28 cellular contexts compared by ENCODE assay signal in the genomic region with DNA sequence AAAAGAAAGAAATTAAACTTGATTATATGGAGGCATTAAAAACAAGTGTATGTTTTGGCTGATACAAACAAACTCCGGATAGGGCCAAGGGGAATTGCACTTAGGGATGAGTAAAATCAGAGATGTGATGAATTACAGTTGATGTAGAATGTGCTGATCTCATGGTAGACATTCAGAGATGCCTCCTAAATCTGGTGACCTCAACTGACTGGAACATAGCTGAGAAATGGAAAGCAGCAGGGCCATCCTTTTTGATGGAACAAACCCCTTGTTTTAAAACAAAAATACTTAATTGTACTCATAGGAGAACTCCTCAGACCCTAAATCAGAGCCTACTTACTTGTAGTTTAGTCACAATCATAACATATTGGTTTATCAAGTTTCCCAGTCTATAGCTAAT.
"Had no signal": no experiment of that assay in that cellular context is flagged by ENCODE, and none has a peak within 500 bp of the region (broad histone marks: within the 10 kb centered on the region; RNA-seq: fewer than 3 reads in every experiment).

No MANE protein-coding gene starts in this region.

- ATAC-seq: activated CD8-positive, alpha-beta T cell treated with anti-CD3 and anti-CD28 coated beads for 36 hours; activated T-cell treated with anti-CD3 and anti-CD28 coated beads, Interleukin-2, amount 50 U/mL, for 72 hours; activated T-helper 17 cell treated with anti-CD3 and anti-CD28 coated beads, Interleukin-2, amount 50 U/mL, for 72 hours; PC-3 had no signal

- H3K9me3 ChIP-seq: Peyer's patch had no signal

- H3K4me3 ChIP-seq: Peyer's patch had no signal

- H3K27ac ChIP-seq: brain microvascular endothelial cell, Peyer's patch had no signal

- H3K36me3 ChIP-seq: brain microvascular endothelial cell, Peyer's patch had no signal

- H3K27me3 ChIP-seq: brain microvascular endothelial cell, Peyer's patch had no signal

- DNase-seq: activated CD4-positive, alpha-beta T cell treated with anti-CD3 and anti-CD28 coated beads, Interleukin-2, amount 10 ng/mL, durations not matched to agents 24 days and 14 days; activated CD4-positive, alpha-beta T cell treated with anti-CD3 and anti-CD28 coated beads, Interleukin-2, amount 50 U/mL, for 4 hours; activated CD8-positive, alpha-beta T cell treated with anti-CD3 and anti-CD28 coated beads for 36 hours; activated effector memory CD4-positive, alpha-beta T cell treated with anti-CD3 and anti-CD28 coated beads, Interleukin-2, amount 50 U/mL, for 16 hours; activated naive CD4-positive, alpha-beta T cell; activated naive CD4-positive, alpha-beta T cell treated with anti-CD3 and anti-CD28 coated beads, Interleukin-2, amount 50 U/mL, for 16 hours; activated naive CD8-positive, alpha-beta T cell treated with anti-CD3 and anti-CD28 coated beads for 36 hours; activated T-cell treated with anti-CD3 and anti-CD28 coated beads, Interleukin-2, amount 50 U/mL, for 1 hour; activated T-cell treated with anti-CD3 and anti-CD28 coated beads, Interleukin-2, amount 50 U/mL, for 72 hours; amniotic stem cell; aorta; brain microvascular endothelial cell; central memory CD4-positive, alpha-beta T cell; Kasumi-1; MM.1S; MV-4-11; NCI-H1092; NCI-H1436 treated with DMSO at 0.1 percent for 48 hours; NCI-H1694 treated with DMSO at 0.1 percent for 48 hours; NCI-H2029; NCI-H510A; NCI-H748 treated with DMSO at 0.1 percent for 48 hours; NK-92 treated with Interleukin-12 subunit alpha and Interleukin-12 subunit beta, amount 100 ng/mL, for 24 hours; PC-3; Peyer's patch; RPMI8226; SIG-M5 had no signal

- H3K4me1 ChIP-seq: Peyer's patch had no signal
